ENCODE assay signal across 8 cellular contexts in the genomic region with DNA sequence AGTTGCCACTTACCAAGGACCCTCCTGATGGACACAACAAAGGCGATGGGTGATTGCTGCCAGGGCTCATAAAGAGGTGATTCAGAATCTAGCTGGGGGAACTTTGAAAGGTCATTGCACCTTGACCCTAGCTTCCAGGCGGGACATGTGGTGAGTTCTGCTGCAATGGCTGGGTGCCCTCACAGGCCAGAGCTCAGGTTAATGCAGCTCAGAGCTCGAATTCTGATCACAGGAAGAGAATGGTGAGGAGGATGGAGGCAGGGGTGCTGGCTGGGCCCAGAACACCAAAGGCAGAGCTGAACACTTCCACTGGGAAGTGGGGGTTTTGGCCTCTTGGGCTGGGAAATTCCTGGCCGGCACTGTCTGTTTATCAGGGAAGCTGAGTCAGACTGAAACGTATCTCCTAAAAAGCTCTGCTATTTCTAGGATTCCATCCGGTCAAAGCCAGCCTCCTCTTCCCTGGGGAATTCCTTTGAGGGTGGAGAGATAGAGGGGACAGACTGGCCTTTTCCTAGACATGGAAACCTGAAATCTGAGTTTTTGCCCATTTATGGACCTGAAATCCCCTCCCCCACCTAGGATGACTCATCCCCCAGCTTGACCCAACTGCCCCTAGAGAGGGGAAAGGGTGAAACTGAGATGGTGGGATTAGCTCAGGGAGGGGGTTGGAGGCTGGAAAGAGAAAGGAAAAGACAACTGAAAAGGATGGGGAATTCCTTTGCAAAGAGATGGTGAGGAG. TPM values are rescaled to one million over a fixed set of nuclear protein-coding genes. Genes with fewer than 3 reads are reported as not detected.
DNase-seq lines count a peak whose midpoint lies in the region; ATAC-seq, FAIRE-seq and TF ChIP-seq lines count a peak whose summit lies in the region.
"Had no signal": no experiment of that assay in that cellular context is flagged by ENCODE, and none has a peak within 500 bp of the region (broad histone marks: within the 10 kb centered on the region; RNA-seq: fewer than 3 reads in every experiment).

No MANE protein-coding gene starts in this region.

- H3K27ac ChIP-seq in brain microvascular endothelial cell (peak overlapping the region; percentile 58), testis (peak overlapping the region in 1 of 2 donors; percentile 57)

- TF ChIP-seq CTCF in brain microvascular endothelial cell (IDR thresholded peaks at IDR 0.05; ENCODE audit: low read depth, low read length, missing control alignments) (no peak), kidney epithelial cell (IDR thresholded peaks at IDR 0.05; ENCODE audit: insufficient read depth, low read length, poor library complexity, severe bottlenecking) (no peak), testis (IDR thresholded peaks at IDR 0.05) (no peak)

- FAIRE-seq in HTR-8/SVneo (lab: Jason Lieb, UNC) = peak; percentile 31

- WGBS in testis, 2 donors = 40 to 51% methylated on average over 6 of the region's 6 CpGs

- in situ Hi-C loops in brain microvascular endothelial cell (cut with HindIII; ENCODE audit: low pct_ligation_motif_present, low sequenced_read_pairs) = no loop called here

- intact Hi-C loops in testis (cut with DNase I; ENCODE audit: low total_unique reads) = no loop called here
- intact Hi-C loops in activated CD4-positive, alpha-beta memory T cell treated with anti-CD3 and anti-CD28 coated beads for 36 hours (cut with micrococcal nuclease) = no loop called here

- no peaks in the 10 kb centered on the region for H3K27me3 Mint-ChIP-seq in activated CD4-positive, alpha-beta memory T cell treated with anti-CD3 and anti-CD28 coated beads for 36 hours

- no peaks in the 10 kb centered on the region for H3K36me3 Mint-ChIP-seq in activated CD4-positive, alpha-beta memory T cell treated with anti-CD3 and anti-CD28 coated beads for 36 hours

- DNase-seq in HTR-8/SVneo (ENCODE audit: insufficient read length, low spot score) (peak; percentile 75), brain microvascular endothelial cell (peak; percentile 80), kidney epithelial cell (ENCODE audit: low read depth) (peak; percentile 85), testis (peak; percentile 69), HuH-7 (ENCODE audit: low spot score) (no peak)
- DNase-seq in activated CD4-positive, alpha-beta memory T cell treated with anti-CD3 and anti-CD28 coated beads for 36 hours = no peak
- DNase-seq: NCI-H1048 had no signal

- H3K36me3 ChIP-seq in brain microvascular endothelial cell (replicated peaks) (no peaks in the 10 kb centered on the region), kidney epithelial cell (ENCODE audit: control insufficient read depth, insufficient read depth, low read length) (no peaks in the 10 kb centered on the region), testis (ENCODE audit: low read depth, missing control alignments) (no peaks in the 10 kb centered on the region)

- peaks cover 38% of the 10 kb centered on the region for H3K4me1 Mint-ChIP-seq in activated CD4-positive, alpha-beta memory T cell treated with anti-CD3 and anti-CD28 coated beads for 36 hours (ENCODE audit: low read depth)

- POLR2A ChIA-PET in activated CD4-positive, alpha-beta memory T cell treated with anti-CD3 and anti-CD28 coated beads for 36 hours (lab: Charles Lee) = no interaction called here

- no peak for TF ChIP-seq POLR2A in testis (IDR thresholded peaks at IDR 0.05)

- H3K4me1 ChIP-seq in testis = peaks cover 10% of the 10 kb centered on the region

- CTCF ChIA-PET in activated CD4-positive, alpha-beta memory T cell treated with anti-CD3 and anti-CD28 coated beads for 36 hours (lab: Charles Lee) = interaction anchor here (1.2 to 3.6 kb wide), 4 partner anchors 14 to 31 kb away, joined by 3 to 21 read pairs (median 8); no protein-coding TSS in a partner anchor

- H3K4me3 ChIP-seq in brain microvascular endothelial cell (ENCODE audit: low read depth, low read length) = no peak overlapping the region
- no peak overlapping the region for H3K4me3 ChIP-seq in kidney epithelial cell (ENCODE audit: low read depth, low read length)
- H3K4me3 ChIP-seq in testis = no peak overlapping the region

- no peaks in the 10 kb centered on the region for H3K9me3 Mint-ChIP-seq in activated CD4-positive, alpha-beta memory T cell treated with anti-CD3 and anti-CD28 coated beads for 36 hours

- H3K27me3 ChIP-seq in brain microvascular endothelial cell (replicated peaks) (no peaks in the 10 kb centered on the region), kidney epithelial cell (ENCODE audit: control insufficient read depth, insufficient read depth, low read length) (no peaks in the 10 kb centered on the region), testis (no peaks in the 10 kb centered on the region)

- H3K9me3 ChIP-seq in testis = no peaks in the 10 kb centered on the region

- no peak overlapping the region for H3K27ac Mint-ChIP-seq in activated CD4-positive, alpha-beta memory T cell treated with anti-CD3 and anti-CD28 coated beads for 36 hours

- H3K4me3 Mint-ChIP-seq in activated CD4-positive, alpha-beta memory T cell treated with anti-CD3 and anti-CD28 coated beads for 36 hours = no peak overlapping the region

- ATAC-seq in GM19397 (IDR thresholded peaks at IDR 0.05; ENCODE audit: unreplicated experiment) = no peak

RNA-seq across cellular contexts. Expression of a gene that starts 27.2 kb away (rescaled TPM):
- total RNA-seq in kidney epithelial cell (139 and 140 TPM in 2 replicates), testis (10 to 100 TPM; 13.4 to 19.6 TPM)
- 7.2 TPM for polyA plus RNA-seq in testis (ENCODE audit: insufficient read depth, low read depth, low replicate concordance)
- total RNA-seq in activated CD4-positive, alpha-beta memory T cell treated with anti-CD3 and anti-CD28 coated beads for 36 hours = 1 to 10 TPM; 4.4 to 4.5 TPM

Comparison
In these comparisons a context has a peak if more than half of its experiments do, and no peak if none do; other contexts are left out.
1. DNase-seq: peak in HTR-8/SVneo (single experiment), brain microvascular endothelial cell (single experiment), kidney epithelial cell (single experiment) and testis (single experiment); none in activated CD4-positive, alpha-beta memory T cell treated with anti-CD3 and anti-CD28 coated beads for 36 hours (single experiment) and HuH-7 (single experiment).